11 cellular contexts compared by ENCODE assay signal in genomic region chr3:45881031-45882022, GRCh38. TPM values are rescaled to one million over a fixed set of nuclear protein-coding genes. Genes with fewer than 3 reads are reported as not detected.
A peak's percentile ranks its signal among the peaks of the same experiment; 100 is the strongest.
DNase-seq lines count a peak whose midpoint lies in the region; ATAC-seq and TF ChIP-seq lines count a peak whose summit lies in the region.
"Had no signal": no experiment of that assay in that cellular context is flagged by ENCODE, and none has a peak within 500 bp of the region (broad histone marks: within the 10 kb centered on the region; RNA-seq: fewer than 3 reads in every experiment).

No MANE protein-coding gene starts in this region.

- no peak for TF ChIP-seq CTCF in uterus (IDR thresholded peaks at IDR 0.05)

- DNase-seq in stimulated activated naive CD4-positive, alpha-beta T cell treated with Interleukin-2 at 50 U/mL for 16 hours (lab: John Stamatoyannopoulos, UW), result peak; percentile 37
- DNase-seq in stimulated activated naive CD4-positive, alpha-beta T cell (lab: John Stamatoyannopoulos, UW), result no peak
- peak; percentile 81 for DNase-seq in activated CD8-positive, alpha-beta memory T cell treated with anti-CD3 and anti-CD28 coated beads, Interleukin-2, amount 10 ng/mL, durations not matched to agents 7 days and 5 days
- peak; percentile 67 for DNase-seq in iris pigment epithelial cell (ENCODE audit: low read depth)
- DNase-seq in GF-D8 (lab: John Stamatoyannopoulos, UW), result no peak
- DNase-seq in GM03348 (ENCODE audit: low spot score), result no peak
- no peak for DNase-seq in uterus
- DNase-seq in NCI-H82 treated with DMSO at 0.1 percent for 48 hours (lab: John Stamatoyannopoulos, UW; ENCODE audit: unreplicated experiment), result no peak
- DNase-seq: CD4-positive, CD25-positive, alpha-beta regulatory T cell; NCI-H2107 had no signal

- no peaks in the 10 kb centered on the region for H3K9me3 Mint-ChIP-seq in activated CD8-positive, alpha-beta memory T cell treated with anti-CD3 and anti-CD28 coated beads, Interleukin-2, amount 10 ng/mL, durations not matched to agents 7 days and 5 days (ENCODE audit: low read depth)

- H3K4me3 ChIP-seq in uterus, result no peak overlapping the region
- H3K4me3 ChIP-seq: skin epidermis had no signal

- H3K27ac ChIP-seq in uterus, result no peak overlapping the region
- H3K27ac ChIP-seq: skin epidermis had no signal

- no peaks in the 10 kb centered on the region for H3K36me3 ChIP-seq in uterus

- no peaks in the 10 kb centered on the region for H3K9me3 ChIP-seq in uterus

- intact Hi-C loops in uterus (cut with DNase I; ENCODE audit: low total_unique reads), result no loop called here

- peaks cover 48% of the 10 kb centered on the region for H3K27me3 Mint-ChIP-seq in activated CD8-positive, alpha-beta memory T cell treated with anti-CD3 and anti-CD28 coated beads, Interleukin-2, amount 10 ng/mL, durations not matched to agents 7 days and 5 days

- H3K4me3 Mint-ChIP-seq in activated CD8-positive, alpha-beta memory T cell treated with anti-CD3 and anti-CD28 coated beads, Interleukin-2, amount 10 ng/mL, durations not matched to agents 7 days and 5 days, result peak overlapping the region; percentile 6

- peak overlapping the region; percentile 69 for H3K27ac Mint-ChIP-seq in activated CD8-positive, alpha-beta memory T cell treated with anti-CD3 and anti-CD28 coated beads, Interleukin-2, amount 10 ng/mL, durations not matched to agents 7 days and 5 days

- H3K4me1 Mint-ChIP-seq in activated CD8-positive, alpha-beta memory T cell treated with anti-CD3 and anti-CD28 coated beads, Interleukin-2, amount 10 ng/mL, durations not matched to agents 7 days and 5 days, result peaks cover 63% of the 10 kb centered on the region

- peaks cover 2% of the 10 kb centered on the region for H3K36me3 Mint-ChIP-seq in activated CD8-positive, alpha-beta memory T cell treated with anti-CD3 and anti-CD28 coated beads, Interleukin-2, amount 10 ng/mL, durations not matched to agents 7 days and 5 days
- H3K36me3 Mint-ChIP-seq: CD4-positive, CD25-positive, alpha-beta regulatory T cell had no signal

- no peaks in the 10 kb centered on the region for H3K4me1 ChIP-seq in uterus

- TF ChIP-seq POLR2A in uterus (IDR thresholded peaks at IDR 0.05), result no peak

- CTCF ChIA-PET in activated CD8-positive, alpha-beta memory T cell treated with anti-CD3 and anti-CD28 coated beads, Interleukin-2, amount 10 ng/mL, durations not matched to agents 7 days and 5 days (lab: Charles Lee), result interaction anchor here (0.8 to 2.6 kb wide), 9 partner anchors 9 to 48 kb away, joined by 3 to 8 read pairs (median 3); no protein-coding TSS in a partner anchor

- peak; percentile 88 for ATAC-seq in activated CD8-positive, alpha-beta memory T cell treated with anti-CD3 and anti-CD28 coated beads, Interleukin-2, amount 10 ng/mL, durations not matched to agents 7 days and 5 days

- H3K27me3 ChIP-seq in uterus, result no peaks in the 10 kb centered on the region

RNA-seq across cellular contexts. Expression of gene CCR9, which starts 5.0 kb away (rescaled TPM):
- total RNA-seq in activated CD8-positive, alpha-beta memory T cell treated with anti-CD3 and anti-CD28 coated beads, Interleukin-2, amount 10 ng/mL, durations not matched to agents 7 days and 5 days, result 1 to 10 TPM; 3.2 to 9.7 TPM
- under 1 TPM in 1 of 4 donors, not detected in 3; 0.14 TPM for total RNA-seq in uterus
- total RNA-seq: CD4-positive, CD25-positive, alpha-beta regulatory T cell had no signal

RNA-seq across cellular contexts. Expression of gene LZTFL1, which starts 39.4 kb away (rescaled TPM):
- total RNA-seq in activated CD8-positive, alpha-beta memory T cell treated with anti-CD3 and anti-CD28 coated beads, Interleukin-2, amount 10 ng/mL, durations not matched to agents 7 days and 5 days, result 1 to 10 TPM; 6.1 to 9.3 TPM
- 10 to 100 TPM; 13.8 to 44.5 (median 21.0) TPM for total RNA-seq in uterus

Comparison
In these comparisons a context has a peak if more than half of its experiments do, and no peak if none do; other contexts are left out.
1. DNase-seq: peak in stimulated activated naive CD4-positive, alpha-beta T cell treated with Interleukin-2 at 50 U/mL for 16 hours (single experiment), activated CD8-positive, alpha-beta memory T cell treated with anti-CD3 and anti-CD28 coated beads, Interleukin-2, amount 10 ng/mL, durations not matched to agents 7 days and 5 days (single experiment) and iris pigment epithelial cell (single experiment); none in stimulated activated naive CD4-positive, alpha-beta T cell (0 of 6), GF-D8 (single experiment), GM03348 (single experiment), uterus (0 of 2) and NCI-H82 treated with DMSO at 0.1 percent for 48 hours (single experiment).